In genomic region chr17:19787733-19788357, GRCh38 we compare ENCODE assay signal across 26 cellular contexts. TPM values are rescaled to one million over a fixed set of nuclear protein-coding genes. Genes with fewer than 3 reads are reported as not detected.
DNase-seq lines count a peak whose midpoint lies in the region; ATAC-seq, FAIRE-seq and TF ChIP-seq lines count a peak whose summit lies in the region.
"Had no signal": no experiment of that assay in that cellular context is flagged by ENCODE, and none has a peak within 500 bp of the region (broad histone marks: within the 10 kb centered on the region; RNA-seq: fewer than 3 reads in every experiment).

No MANE protein-coding gene starts in this region.

- BruUV-seq in MCF 10A (replicated peaks; lab: Mats Ljungman, UMichigan) = no TSS peak

- peaks cover 6% of the 10 kb centered on the region for H3K4me1 Mint-ChIP-seq in MCF 10A (ENCODE audit: insufficient read depth, unreplicated experiment)
- H3K4me1 Mint-ChIP-seq: memory B cell; stimulated activated naive B cell treated with anti-CD40 and anti-IgM and Interleukin-4, amounts not matched to agents 10 μg/mL and 1 μg/mL and 100 μg/mL, for 72 hours had no signal

- DNase-seq in MCF 10A (ENCODE audit: unreplicated experiment) = no peak
- DNase-seq in breast epithelium (ENCODE audit: low spot score in 2 of 2) = no peak
- peak; percentile 14 for DNase-seq in bronchial epithelial cell (ENCODE audit: low read depth)
- peak; percentile 37 for DNase-seq in globus pallidus (ENCODE audit: low spot score)
- DNase-seq in upper lobe of right lung = no peak
- DNase-seq in retina = no peak
- no peak for DNase-seq in NCI-H146 (lab: John Stamatoyannopoulos, UW)
- DNase-seq: ACHN; activated naive CD4-positive, alpha-beta T cell treated with anti-CD3 and anti-CD28 coated beads, Interleukin-2, amount 10 ng/mL, durations not matched to agents 7 days and 5 days; aorta; CD4-positive, CD25-positive, alpha-beta regulatory T cell; cerebellar nuclear complex; effector memory CD8-positive, alpha-beta T cell; foreskin melanocyte; GF-D8; GOT3; NCI-H2081; ovary; stimulated activated naive B cell treated with anti-CD40 and anti-IgM and Interleukin-4, amounts not matched to agents 10 μg/mL and 1 μg/mL and 100 μg/mL, for 72 hours had no signal

- TF ChIP-seq CTCF in MCF 10A (IDR thresholded peaks at IDR 0.05; ENCODE audit: unreplicated experiment) (no peak), breast epithelium (IDR thresholded peaks at IDR 0.05) (no peak), bronchial epithelial cell (IDR thresholded peaks at IDR 0.05; ENCODE audit: insufficient read depth, low read length, severe bottlenecking) (no peak), upper lobe of right lung (IDR thresholded peaks at IDR 0.05) (no peak)

- ATAC-seq in upper lobe of right lung (peak; percentile 40), HG03520 (IDR thresholded peaks at IDR 0.05; ENCODE audit: unreplicated experiment) (no peak)
- ATAC-seq: effector memory CD8-positive, alpha-beta T cell; natural killer cell treated with Interleukin-12 subunit alpha and Interleukin-12 subunit beta and Interleukin-15 and Interleukin-18, amount 100 ng/mL, for 72 hours; sciatic nerve; stimulated activated naive B cell treated with anti-CD40 and anti-IgM and Interleukin-4, amounts not matched to agents 10 μg/mL and 1 μg/mL and 100 μg/mL, for 72 hours had no signal

- POLR2A ChIA-PET in MCF 10A (lab: Yijun Ruan, JAX) = interaction anchor here (1.5 to 1.6 kb wide), 2 partner anchors 13 to 141 kb away, joined by 4 to 5 read pairs; no protein-coding TSS in a partner anchor

- peaks cover 41% of the 10 kb centered on the region for H3K36me3 Mint-ChIP-seq in MCF 10A (ENCODE audit: insufficient read depth, unreplicated experiment)

- H3K27ac Mint-ChIP-seq in MCF 10A (ENCODE audit: low read depth, unreplicated experiment) = peak overlapping the region; percentile 64
- H3K27ac Mint-ChIP-seq: activated naive CD4-positive, alpha-beta T cell treated with anti-CD3 and anti-CD28 coated beads, Interleukin-2, amount 10 ng/mL, durations not matched to agents 7 days and 5 days; effector memory CD8-positive, alpha-beta T cell; memory B cell; natural killer cell treated with Interleukin-12 subunit alpha and Interleukin-12 subunit beta and Interleukin-15 and Interleukin-18, amount 100 ng/mL, for 72 hours; stimulated activated naive B cell treated with anti-CD40 and anti-IgM and Interleukin-4, amounts not matched to agents 10 μg/mL and 1 μg/mL and 100 μg/mL, for 72 hours had no signal

- H3K4me3 ChIP-seq in breast epithelium (no peak overlapping the region), bronchial epithelial cell (ENCODE audit: low read depth, low read length) (no peak overlapping the region), upper lobe of right lung (no peak overlapping the region)
- H3K4me3 ChIP-seq: ovary, SK-N-MC had no signal

- FAIRE-seq in bronchial epithelial cell (lab: Jason Lieb, UNC) = no peak
- FAIRE-seq: GM19239, RCC 7860 had no signal

- H3K4me1 ChIP-seq in breast epithelium (no peaks in the 10 kb centered on the region), upper lobe of right lung (no peaks in the 10 kb centered on the region)

- no peaks in the 10 kb centered on the region for H3K9me3 ChIP-seq in breast epithelium
- no peaks in the 10 kb centered on the region for H3K9me3 ChIP-seq in upper lobe of right lung
- H3K9me3 ChIP-seq: ovary had no signal

- H3K27me3 ChIP-seq in breast epithelium (no peaks in the 10 kb centered on the region), bronchial epithelial cell (ENCODE audit: control insufficient read depth, insufficient read depth, low read length) (no peaks in the 10 kb centered on the region), upper lobe of right lung (no peaks in the 10 kb centered on the region)
- H3K27me3 ChIP-seq: ovary had no signal

- intact Hi-C loops in MCF 10A (cut with micrococcal nuclease) (no loop called here), breast epithelium (cut with DNase I; ENCODE audit: low total_unique reads) (no loop called here), upper lobe of right lung (cut with DNase I) (no loop called here)

- no peak for TF ChIP-seq POLR2A in breast epithelium (IDR thresholded peaks at IDR 0.05)

- H3K9me3 Mint-ChIP-seq in MCF 10A (ENCODE audit: unreplicated experiment) = no peaks in the 10 kb centered on the region
- H3K9me3 Mint-ChIP-seq: activated naive CD4-positive, alpha-beta T cell treated with anti-CD3 and anti-CD28 coated beads, Interleukin-2, amount 10 ng/mL, durations not matched to agents 7 days and 5 days; effector memory CD8-positive, alpha-beta T cell; memory B cell; natural killer cell treated with Interleukin-12 subunit alpha and Interleukin-12 subunit beta and Interleukin-15 and Interleukin-18, amount 100 ng/mL, for 72 hours had no signal

- H3K27ac ChIP-seq in breast epithelium (no peak overlapping the region), upper lobe of right lung (no peak overlapping the region)
- H3K27ac ChIP-seq: ovary, SK-N-MC had no signal

- no peaks in the 10 kb centered on the region for H3K27me3 Mint-ChIP-seq in MCF 10A (ENCODE audit: insufficient read depth, unreplicated experiment)
- H3K27me3 Mint-ChIP-seq: activated naive CD4-positive, alpha-beta T cell treated with anti-CD3 and anti-CD28 coated beads, Interleukin-2, amount 10 ng/mL, durations not matched to agents 7 days and 5 days; CD4-positive, CD25-positive, alpha-beta regulatory T cell; effector memory CD8-positive, alpha-beta T cell; memory B cell; natural killer cell treated with Interleukin-12 subunit alpha and Interleukin-12 subunit beta and Interleukin-15 and Interleukin-18, amount 100 ng/mL, for 72 hours; stimulated activated naive B cell treated with anti-CD40 and anti-IgM and Interleukin-4, amounts not matched to agents 10 μg/mL and 1 μg/mL and 100 μg/mL, for 72 hours had no signal

- CTCF ChIA-PET in MCF 10A (lab: Yijun Ruan, JAX) = no interaction called here

- H3K36me3 ChIP-seq in breast epithelium (no peaks in the 10 kb centered on the region), bronchial epithelial cell (ENCODE audit: control insufficient read depth, insufficient read depth, low read length) (peaks cover 2% of the 10 kb centered on the region), upper lobe of right lung (peaks cover 83% of the 10 kb centered on the region)
- H3K36me3 ChIP-seq: ovary had no signal

- H3K4me3 Mint-ChIP-seq in MCF 10A (ENCODE audit: unreplicated experiment) = no peak overlapping the region
- H3K4me3 Mint-ChIP-seq: activated naive CD4-positive, alpha-beta T cell treated with anti-CD3 and anti-CD28 coated beads, Interleukin-2, amount 10 ng/mL, durations not matched to agents 7 days and 5 days; CD4-positive, CD25-positive, alpha-beta regulatory T cell; effector memory CD8-positive, alpha-beta T cell; memory B cell; natural killer cell treated with Interleukin-12 subunit alpha and Interleukin-12 subunit beta and Interleukin-15 and Interleukin-18, amount 100 ng/mL, for 72 hours; stimulated activated naive B cell treated with anti-CD40 and anti-IgM and Interleukin-4, amounts not matched to agents 10 μg/mL and 1 μg/mL and 100 μg/mL, for 72 hours had no signal

RNA-seq across cellular contexts. Expression of gene ALDH3A1, which starts 39.7 kb away (rescaled TPM):
- 4.9 and 13.4 TPM in 2 replicates for total RNA-seq in MCF 10A (2022)
- total RNA-seq in breast epithelium = 1 to 10 TPM; 1.1 to 5.6 (median 2.0) TPM
- 24.2 and 53.3 TPM in 2 replicates for total RNA-seq in bronchial epithelial cell
- 10.5 TPM for total RNA-seq in upper lobe of right lung
- total RNA-seq: CD4-positive, CD25-positive, alpha-beta regulatory T cell; natural killer cell treated with Interleukin-12 subunit alpha and Interleukin-12 subunit beta and Interleukin-15 and Interleukin-18, amount 100 ng/mL, for 72 hours had no signal

Comparison
In these comparisons a context has a peak if more than half of its experiments do, and no peak if none do; other contexts are left out.
1. DNase-seq: peak in bronchial epithelial cell (single experiment) and globus pallidus (single experiment); none in MCF 10A (single experiment), breast epithelium (0 of 2), upper lobe of right lung (single experiment), retina (single experiment) and NCI-H146 (single experiment).